ENCODE assay signal across 10 cellular contexts in the genomic region with DNA sequence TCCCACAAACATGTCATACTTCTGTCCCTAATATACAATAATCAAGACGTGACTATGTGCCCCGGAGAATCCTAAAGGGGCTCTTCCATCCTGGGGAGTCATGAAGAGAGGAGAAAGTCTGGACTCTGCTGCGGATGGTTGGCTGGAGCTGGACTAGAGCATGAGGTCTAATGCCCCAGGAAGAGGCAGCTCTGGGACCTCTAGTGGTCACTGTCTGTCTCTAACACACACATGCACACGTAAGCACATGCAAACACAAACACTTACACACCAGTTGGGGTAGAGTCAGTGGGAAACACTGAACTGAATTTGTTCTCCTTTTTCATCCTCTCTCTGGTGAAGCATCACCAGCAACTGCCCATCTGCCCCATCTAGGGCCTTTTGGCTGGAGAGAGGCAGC.
DNase-seq lines count a peak whose midpoint lies in the region; ATAC-seq, FAIRE-seq and TF ChIP-seq lines count a peak whose summit lies in the region.
"Had no signal": no experiment of that assay in that cellular context is flagged by ENCODE, and none has a peak within 500 bp of the region (broad histone marks: within the 10 kb centered on the region; RNA-seq: fewer than 3 reads in every experiment).

No MANE protein-coding gene starts in this region.

- FAIRE-seq in GM12892 (lab: Jason Lieb, UNC) = no peak

- ATAC-seq in GM21619 (IDR thresholded peaks at IDR 0.05; ENCODE audit: unreplicated experiment) (peak; percentile 57), GM21381 (IDR thresholded peaks at IDR 0.05; ENCODE audit: unreplicated experiment) (no peak), HG03139 (IDR thresholded peaks at IDR 0.05; ENCODE audit: unreplicated experiment) (no peak)

- no peak for TF ChIP-seq POLR2A in GM12892 (IDR thresholded peaks at IDR 0.05; ENCODE audit: low read depth, low read length)

- H3K27ac ChIP-seq in AG04450 (ENCODE audit: low read depth, low read length) = no peak overlapping the region
- H3K27ac ChIP-seq: PC-9 had no signal

- CTCF ChIA-PET in AG04450 (lab: Charles Lee) = no interaction called here

- no peaks in the 10 kb centered on the region for H3K27me3 ChIP-seq in AG04450 (ENCODE audit: control insufficient read depth, insufficient read depth, low read length)

- POLR2A ChIA-PET in AG04450 (lab: Yijun Ruan, JAX) = no interaction called here

- H3K4me3 ChIP-seq in AG04450 (ENCODE audit: low read depth, low read length) = no peak overlapping the region
- H3K4me3 ChIP-seq: PC-9 had no signal

- in situ Hi-C loops in SK-MEL-5 (cut with HindIII; ENCODE audit: low pct_unique_long_range_greater_than_20kb, low sequenced_read_pairs) = no loop called here

- peaks cover 4% of the 10 kb centered on the region for H3K9me3 ChIP-seq in AG04450 (ENCODE audit: control insufficient read depth, insufficient read depth, low read length)

- 0 out of 2 replicates have a peak, but pooled peaks have one; percentile 6 for TF ChIP-seq CTCF in AG04450 (IDR thresholded peaks at IDR 0.05; ENCODE audit: low read depth, low read length)

- DNase-seq in AG04450 (ENCODE audit: low read depth, low spot score) (no peak), SK-MEL-5 (ENCODE audit: low read depth, low spot score) (peak; percentile 82), inferior parietal cortex (ENCODE audit: extremely low spot score) (peak; percentile 46), GM12892 (ENCODE audit: insufficient read length) (no peak)
- no peak for DNase-seq in activated effector memory CD4-positive, alpha-beta T cell treated with Interleukin-2 at 50 U/mL for 16 hours
- DNase-seq: activated CD4-positive, alpha-beta T cell treated with anti-CD3 and anti-CD28 coated beads, Interleukin-2, amount 50 U/mL, for 1 hour; PC-9 had no signal

Comparison
In these comparisons a context has a peak if more than half of its experiments do, and no peak if none do; other contexts are left out.
1. DNase-seq: peak in SK-MEL-5 (single experiment) and inferior parietal cortex (single experiment); none in AG04450 (single experiment), GM12892 (single experiment) and activated effector memory CD4-positive, alpha-beta T cell treated with Interleukin-2 at 50 U/mL for 16 hours (single experiment).